In the genomic region with DNA sequence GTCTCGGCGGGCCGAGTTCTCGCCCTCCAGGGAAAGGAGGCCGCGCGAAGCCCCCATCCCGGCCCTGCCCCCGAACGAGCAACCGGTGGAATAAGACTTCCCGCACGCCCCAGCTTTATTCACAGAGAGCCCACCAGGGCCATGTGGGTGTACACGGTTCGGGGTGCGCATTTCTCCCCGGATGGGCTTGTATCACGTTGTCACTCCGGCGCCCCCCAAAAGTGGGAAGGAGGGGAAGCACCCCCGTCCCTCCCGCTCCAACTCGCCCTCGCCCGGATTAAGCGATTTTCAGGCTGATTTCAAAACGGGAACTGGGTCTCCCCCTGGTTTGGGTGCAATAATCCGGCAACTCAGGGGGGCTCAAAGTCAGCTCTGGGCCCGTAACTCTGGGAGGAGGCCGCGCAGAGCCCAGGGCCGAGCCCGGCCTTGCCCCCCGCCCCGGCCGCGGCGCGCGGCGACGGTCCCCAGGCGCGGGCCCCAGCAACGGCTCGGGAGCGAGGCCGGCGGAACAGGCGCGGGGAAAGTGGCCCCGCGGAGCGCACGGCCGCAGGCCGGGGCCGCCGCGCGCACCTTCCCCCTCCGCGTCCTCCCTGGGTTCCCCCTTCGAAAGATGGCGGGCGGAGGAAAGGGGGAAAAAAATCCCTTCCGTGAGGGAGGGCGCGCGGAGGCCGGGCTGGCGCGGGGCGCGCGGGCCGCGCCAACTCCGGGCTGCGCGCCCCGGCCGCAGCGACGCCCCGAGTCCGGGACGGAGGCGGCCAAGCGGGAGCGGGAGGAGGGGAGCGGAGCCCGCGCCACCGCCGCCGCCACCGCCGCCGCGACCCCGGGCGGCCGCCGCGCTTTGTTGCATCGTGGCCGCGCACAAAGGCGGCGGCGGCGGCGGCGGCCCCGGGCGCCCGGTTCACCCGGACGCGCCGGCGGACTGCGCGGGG, we compare ENCODE assay signal across 8 cellular contexts. TPM values are rescaled to one million over a fixed set of nuclear protein-coding genes. Genes with fewer than 3 reads are reported as not detected.
DNase-seq lines count a peak whose midpoint lies in the region; ATAC-seq, FAIRE-seq and TF ChIP-seq lines count a peak whose summit lies in the region.

No MANE protein-coding gene starts in this region.

- dilution Hi-C loops in mammary epithelial cell (cut with HindIII; ENCODE audit: low sequenced_read_pairs), result no loop called here

- POLR2A ChIA-PET in A549 (lab: Yijun Ruan, JAX), result no interaction called here

- H3K27ac ChIP-seq in A549, result peak overlapping the region; percentile 91 to 100
- H3K27ac ChIP-seq in mammary epithelial cell (ENCODE audit: insufficient read depth, low read depth, low read length), result peak overlapping the region; percentile 47

- WGBS in A549 (ENCODE audit: missing lambda C conversion rate), result 1% methylated on average over 55 of the region's 125 CpGs
- WGBS in mammary epithelial cell (ENCODE audit: low coverage, missing lambda C conversion rate), result 0% methylated on average over 1 of the region's 125 CpGs

- peaks cover 52% of the 10 kb centered on the region for H3K79me2 ChIP-seq in mammary epithelial cell (ENCODE audit: insufficient read depth, low read length)

- H3K4me2 ChIP-seq in A549 (peak overlapping the region; percentile 91), mammary epithelial cell (ENCODE audit: insufficient read depth, low read depth, low read length) (peak overlapping the region; percentile 97)

- TF ChIP-seq RAD21 in A549 (conservative IDR thresholded peaks at IDR 0.05 in 1 of 2, IDR thresholded peaks at IDR 0.05 in 1 of 2), result no peak

- DNase-seq in A549 (ENCODE audit: low read depth in 1 of 2, low spot score in 1 of 2) (peak; percentile 36 to 39), GM13976 (ENCODE audit: low spot score) (peak; percentile 59), T-helper 1 cell (peak in 4 of 5 donors; percentile 38 to 57 (median 46)), mammary epithelial cell (peak; percentile 19), left kidney (ENCODE audit: low read depth, low spot score) (peak; percentile 75)
- peak; percentile 55 for DNase-seq in stimulated activated CD8-positive, alpha-beta memory T cell treated with anti-CD3 and anti-CD28 coated beads, Interleukin-4, amount 100 ng/mL, for 48 hours

- no peaks in the 10 kb centered on the region for H4K20me1 ChIP-seq in mammary epithelial cell (ENCODE audit: insufficient read depth, low read length)

- ATAC-seq in A549 (peak in 1 of 2 experiments; percentile 31; a peak in 3 of 6 replicates), HG03103 (IDR thresholded peaks at IDR 0.05; ENCODE audit: low read depth, unreplicated experiment) (peak; percentile 21), GM19463 (IDR thresholded peaks at IDR 0.05; ENCODE audit: unreplicated experiment) (no peak)

- in situ Hi-C loops in GM13976 (cut with MboI; ENCODE audit: low sequenced_read_pairs, unreplicated experiment), result no loop called here
- in situ Hi-C loops in mammary epithelial cell (cut with MboI; ENCODE audit: low sequenced_read_pairs in 2 of 2), result no loop called here

- CTCF ChIA-PET in A549 (lab: Yijun Ruan, JAX), result interaction anchor here (1.2 to 2.1 kb wide), 2 partner anchors 9 to 73 kb away, joined by 3 to 7 read pairs; no protein-coding TSS in a partner anchor
- CTCF ChIA-PET in mammary epithelial cell (lab: Charles Lee; ENCODE audit: low non-redundant PET), result no interaction called here

- BruUV-seq in mammary epithelial cell (replicated peaks; lab: Mats Ljungman, UMichigan), result no TSS peak

- H3K9ac ChIP-seq in mammary epithelial cell (ENCODE audit: insufficient read depth, low read length), result peak overlapping the region; percentile 70

- H3K36me3 ChIP-seq in mammary epithelial cell (ENCODE audit: insufficient read depth, low read length), result no peaks in the 10 kb centered on the region

- H2AFZ ChIP-seq in mammary epithelial cell (ENCODE audit: low read depth, low read length), result peak overlapping the region; percentile 69

- no peaks in the 10 kb centered on the region for H3K9me3 ChIP-seq in A549
- H3K9me3 ChIP-seq in mammary epithelial cell (replicated peaks; ENCODE audit: insufficient read depth, low read length), result no peaks in the 10 kb centered on the region

- intact Hi-C loops in mammary epithelial cell (cut with micrococcal nuclease), result loop anchor here (1.0 kb wide), 1 partner anchor 69 kb away; the partner anchor contains the start of gene WDR5

- H3K4me1 ChIP-seq in A549 (peaks cover 10% of the 10 kb centered on the region), mammary epithelial cell (ENCODE audit: insufficient read depth, low read length) (peaks cover 7% of the 10 kb centered on the region)

- H3K4me3 ChIP-seq in A549 (peak overlapping the region; percentile 83), mammary epithelial cell (replicated peaks in 1 of 3; ENCODE audit: insufficient read depth in 1 of 3, low read depth in 2 of 3, low read length in 3 of 3) (peak overlapping the region; percentile 62 to 75 (median 70))

- TF ChIP-seq POLR2A in A549 (IDR thresholded peaks at IDR 0.05; ENCODE audit: low read length), result no peak

- no peak for FAIRE-seq in A549 (lab: Jason Lieb, UNC)

- no peak for TF ChIP-seq EP300 in A549 (IDR thresholded peaks at IDR 0.05)

- H3K27me3 ChIP-seq in mammary epithelial cell (ENCODE audit: insufficient read depth, low read length), result peaks cover 8% of the 10 kb centered on the region

- TF ChIP-seq CTCF in A549 (IDR thresholded peaks at IDR 0.05) (no peak), GM13976 (IDR thresholded peaks at IDR 0.05; ENCODE audit: borderline replicate concordance, control extremely low read depth, extremely low read depth, insufficient read depth, missing control alignments) (no peak), mammary epithelial cell (conservative IDR thresholded peaks at IDR 0.05 in 1 of 2, IDR thresholded peaks at IDR 0.05 in 1 of 2; ENCODE audit: extremely low read depth in 1 of 2, insufficient read depth in 1 of 2, low read depth in 1 of 2, low read length in 2 of 2) (no peak)

TF ChIP-seq in A549, 52 proteins besides CTCF, POLR2A, EP300 and RAD21:
- TF ChIP-seq MAX (IDR thresholded peaks at IDR 0.05), result peak; percentile 5; the same call in 1 of the 2 replicates
- TF ChIP-seq NFE2L2 (conservative IDR thresholded peaks at IDR 0.05; ENCODE audit: low read length), result no peak

RNA-seq across cellular contexts. Expression of gene BRD3, which starts 0.6 kb away (rescaled TPM):
- 8.9 and 9.0 TPM in 2 replicates for polyA plus RNA-seq in A549 (2011; rRNA removed)
- polyA plus RNA-seq in A549 (2012; cell fraction: cytosol; rRNA removed), result 9.7 and 13.0 TPM in 2 replicates
- polyA plus RNA-seq in A549 (2012; cell fraction: nucleus; rRNA removed), result 25.7 and 37.1 TPM in 2 replicates
- 12.4 to 15.3 TPM (median 15.0 TPM) in 3 replicates for polyA plus RNA-seq in A549 (2017; fragmentation: RNase III; extraction: RNeasy Plus Mini Kit Qiagen cat#74134 plus additional on column Dnase treatment)
- 8.7 and 20.2 TPM in 2 replicates for polyA minus RNA-seq in A549 (2011; rRNA and poly(A)+ RNA removed)
- total RNA-seq in mammary epithelial cell, result 10 to 100 TPM in 1 of 2 donors, 1 to 10 TPM in 1; 3.3 to 17.3 TPM
- polyA plus RNA-seq in mammary epithelial cell, result 5.6 TPM
- polyA minus RNA-seq in mammary epithelial cell, result 5.5 TPM

RNA-seq across cellular contexts. Expression of gene BRD3OS, which starts 41.9 kb away (rescaled TPM):
- 10.4 and 12.2 TPM in 2 replicates for polyA plus RNA-seq in A549 (2011; rRNA removed)
- 9.3 and 12.6 TPM in 2 replicates for polyA plus RNA-seq in A549 (2012; cell fraction: cytosol; rRNA removed)
- polyA plus RNA-seq in A549 (2012; cell fraction: nucleus; rRNA removed), result 5.7 and 7.5 TPM in 2 replicates
- polyA plus RNA-seq in A549 (2017; fragmentation: RNase III; extraction: RNeasy Plus Mini Kit Qiagen cat#74134 plus additional on column Dnase treatment), result 10.8 to 12.0 TPM (median 11.2 TPM) in 3 replicates
- 7.4 and 8.6 TPM in 2 replicates for polyA minus RNA-seq in A549 (2011; rRNA and poly(A)+ RNA removed)
- 10 to 100 TPM; 18.6 to 26.7 TPM for total RNA-seq in mammary epithelial cell
- polyA plus RNA-seq in mammary epithelial cell, result 15.2 TPM
- 4.5 TPM for polyA minus RNA-seq in mammary epithelial cell

Comparison
In these comparisons a context has a peak if more than half of its experiments do, and no peak if none do; other contexts are left out.
1. DNase-seq: peak in every context shown above with its lines; median percentile 75 in left kidney; 59 in GM13976; 55 in stimulated activated CD8-positive, alpha-beta memory T cell treated with anti-CD3 and anti-CD28 coated beads, Interleukin-4, amount 100 ng/mL, for 48 hours; 46 in T-helper 1 cell; 38 in A549; 19 in mammary epithelial cell.